ENCODE assay signal across 10 cellular contexts in the genomic region with DNA sequence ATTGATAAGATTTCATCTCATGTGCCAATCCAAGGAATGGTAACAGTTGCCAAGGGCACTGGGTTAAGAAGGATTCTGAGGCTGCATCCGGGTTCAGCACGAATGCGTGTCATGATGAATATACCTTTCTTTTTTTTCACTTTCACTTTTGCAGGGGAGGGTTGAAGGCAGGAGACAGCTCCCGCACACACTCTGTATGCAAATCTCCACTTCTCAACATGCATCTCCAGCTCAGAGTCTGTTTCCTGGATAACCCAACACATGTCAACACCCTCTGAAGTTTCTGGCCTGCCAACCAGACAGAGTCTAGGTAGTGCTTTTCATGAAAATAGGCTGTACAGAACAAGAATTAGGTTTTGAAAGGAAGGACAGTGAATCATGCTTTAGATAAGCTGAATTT. TPM values are rescaled to one million over a fixed set of nuclear protein-coding genes. Genes with fewer than 3 reads are reported as not detected.
DNase-seq lines count a peak whose midpoint lies in the region; ATAC-seq lines count a peak whose summit lies in the region.
"Had no signal": no experiment of that assay in that cellular context is flagged by ENCODE, and none has a peak within 500 bp of the region (broad histone marks: within the 10 kb centered on the region; RNA-seq: fewer than 3 reads in every experiment).

No MANE protein-coding gene starts in this region.

- no peak overlapping the region for H4K91ac ChIP-seq in mesenchymal stem cell (ENCODE audit: low read length)

- H4K8ac ChIP-seq in mesenchymal stem cell (ENCODE audit: low read length) = no peak overlapping the region

- peak; percentile 84 to 94 for ATAC-seq in CD4-positive, CD25-positive, alpha-beta regulatory T cell (ENCODE audit: low read depth in 2 of 2)
- ATAC-seq in GM19372 (IDR thresholded peaks at IDR 0.05; ENCODE audit: low read depth, unreplicated experiment) (peak; percentile 100), HG03095 (IDR thresholded peaks at IDR 0.05; ENCODE audit: unreplicated experiment) (peak; percentile 51)

- H3K36me3 ChIP-seq in CD4-positive, CD25-positive, alpha-beta regulatory T cell (ENCODE audit: control insufficient read depth, insufficient read depth, low read length) = peaks cover 65% of the 10 kb centered on the region
- peaks cover 50 to 86% of the 10 kb centered on the region in 2 experiments for H3K36me3 ChIP-seq in mesenchymal stem cell (ENCODE audit: control insufficient read depth in 1 of 2, insufficient read depth in 2 of 2, low read depth in 1 of 2, low read length in 2 of 2)

- peaks cover 65% of the 10 kb centered on the region for H3K36me3 Mint-ChIP-seq in CD4-positive, CD25-positive, alpha-beta regulatory T cell
- H3K36me3 Mint-ChIP-seq in activated naive CD4-positive, alpha-beta T cell treated with anti-CD3 and anti-CD28 coated beads for 36 hours (ENCODE audit: low read depth) = peaks cover 67% of the 10 kb centered on the region

- peaks cover 12 to 31% (median 18%) of the 10 kb centered on the region in 4 donors for H3K4me1 Mint-ChIP-seq in CD4-positive, CD25-positive, alpha-beta regulatory T cell
- peaks cover 74% of the 10 kb centered on the region for H3K4me1 Mint-ChIP-seq in activated naive CD4-positive, alpha-beta T cell treated with anti-CD3 and anti-CD28 coated beads for 36 hours (ENCODE audit: low read depth)

- peak overlapping the region; percentile 4 to 84 (median 58) for H3K27ac Mint-ChIP-seq in CD4-positive, CD25-positive, alpha-beta regulatory T cell
- peak overlapping the region; percentile 94 for H3K27ac Mint-ChIP-seq in activated naive CD4-positive, alpha-beta T cell treated with anti-CD3 and anti-CD28 coated beads for 36 hours

- H3K9ac ChIP-seq in mesenchymal stem cell (ENCODE audit: low read length) = no peak overlapping the region

- WGBS in mesenchymal stem cell = 98% methylated on average over 4 of the region's 4 CpGs

- H3K79me1 ChIP-seq in mesenchymal stem cell (replicated peaks; ENCODE audit: low read length, poor library complexity, severe bottlenecking) = peaks cover 36% of the 10 kb centered on the region

- H3K4me3 ChIP-seq in CD4-positive, CD25-positive, alpha-beta regulatory T cell (ENCODE audit: low read depth, low read length) = peak overlapping the region; percentile 45
- H3K4me3 ChIP-seq in mesenchymal stem cell (ENCODE audit: insufficient read depth in 1 of 2, low read depth in 1 of 2, low read length in 2 of 2) = no peak overlapping the region
- H3K4me3 ChIP-seq: SJSA1 had no signal

- no peaks in the 10 kb centered on the region for H3K27me3 Mint-ChIP-seq in CD4-positive, CD25-positive, alpha-beta regulatory T cell
- no peaks in the 10 kb centered on the region for H3K27me3 Mint-ChIP-seq in activated naive CD4-positive, alpha-beta T cell treated with anti-CD3 and anti-CD28 coated beads for 36 hours (ENCODE audit: low read depth)

- H3K18ac ChIP-seq in mesenchymal stem cell (ENCODE audit: low read depth in 1 of 2, low read length in 2 of 2) = no peak overlapping the region

- no peaks in the 10 kb centered on the region for H3K9me3 Mint-ChIP-seq in CD4-positive, CD25-positive, alpha-beta regulatory T cell
- no peaks in the 10 kb centered on the region for H3K9me3 Mint-ChIP-seq in activated naive CD4-positive, alpha-beta T cell treated with anti-CD3 and anti-CD28 coated beads for 36 hours

- H3K4me2 ChIP-seq in mesenchymal stem cell (ENCODE audit: low read length, poor library complexity, severe bottlenecking) = no peak overlapping the region

- no peak overlapping the region for H3K23ac ChIP-seq in mesenchymal stem cell (ENCODE audit: low read length in 2 of 2)

- H3K27me3 ChIP-seq in CD4-positive, CD25-positive, alpha-beta regulatory T cell (ENCODE audit: control insufficient read depth, insufficient read depth, low read length) = no peaks in the 10 kb centered on the region
- no peaks in the 10 kb centered on the region for H3K27me3 ChIP-seq in mesenchymal stem cell (ENCODE audit: control insufficient read depth in 1 of 2, insufficient read depth in 1 of 2, low read length in 2 of 2)
- H3K27me3 ChIP-seq: SJSA1 had no signal

- H2BK120ac ChIP-seq in mesenchymal stem cell (ENCODE audit: low read depth, low read length) = no peak overlapping the region

- no peak overlapping the region for H2BK15ac ChIP-seq in mesenchymal stem cell (ENCODE audit: low read depth, poor library complexity, severe bottlenecking)

- H3K4ac ChIP-seq in mesenchymal stem cell (ENCODE audit: low read depth in 1 of 2, low read length in 2 of 2) = no peak overlapping the region

- no peak overlapping the region for H3K27ac ChIP-seq in CD4-positive, CD25-positive, alpha-beta regulatory T cell (ENCODE audit: insufficient read depth, low read length, poor library complexity, severe bottlenecking)
- H3K27ac ChIP-seq in mesenchymal stem cell (ENCODE audit: low read length, poor library complexity, severe bottlenecking) = no peak overlapping the region
- H3K27ac ChIP-seq: SJSA1 had no signal

- no peak overlapping the region for H2BK5ac ChIP-seq in mesenchymal stem cell (ENCODE audit: low read depth, low read length, poor library complexity, severe bottlenecking)

- CTCF ChIA-PET in activated naive CD4-positive, alpha-beta T cell treated with anti-CD3 and anti-CD28 coated beads for 36 hours (lab: Charles Lee) = interaction anchor here (1.7 to 3.9 kb wide), 2 partner anchors 20 to 22 kb away, joined by 5 to 28 read pairs; partner anchors contain the start of gene B4GALT4

- peak overlapping the region in 1 of 4 donors; percentile 35 for H3K4me3 Mint-ChIP-seq in CD4-positive, CD25-positive, alpha-beta regulatory T cell
- H3K4me3 Mint-ChIP-seq in activated naive CD4-positive, alpha-beta T cell treated with anti-CD3 and anti-CD28 coated beads for 36 hours = peak overlapping the region; percentile 63

- no peak overlapping the region for H2AK5ac ChIP-seq in mesenchymal stem cell (ENCODE audit: low read length, severe bottlenecking)

- intact Hi-C loops in activated naive CD4-positive, alpha-beta T cell treated with anti-CD3 and anti-CD28 coated beads for 36 hours (cut with micrococcal nuclease) = loop anchor here (1.0 to 2.0 kb wide), 11 partner anchors 9 to 1378 kb away; partner anchors contain the start of genes ARHGAP31, B4GALT4, COX17 and NDUFB4

- no peak overlapping the region for H3K14ac ChIP-seq in mesenchymal stem cell (ENCODE audit: low read length in 2 of 2)

- H3K9me3 ChIP-seq in CD4-positive, CD25-positive, alpha-beta regulatory T cell (ENCODE audit: control insufficient read depth in 2 of 2, low read length in 2 of 2) = no peaks in the 10 kb centered on the region
- no peaks in the 10 kb centered on the region for H3K9me3 ChIP-seq in mesenchymal stem cell (ENCODE audit: control insufficient read depth, low read length)
- H3K9me3 ChIP-seq: SJSA1 had no signal

- H3K4me1 ChIP-seq in CD4-positive, CD25-positive, alpha-beta regulatory T cell (ENCODE audit: control insufficient read depth, insufficient read depth, low read length, poor library complexity, severe bottlenecking) = peaks cover 6% of the 10 kb centered on the region
- H3K4me1 ChIP-seq in mesenchymal stem cell (ENCODE audit: control insufficient read depth, insufficient read depth, low read depth, low read length) = peaks cover 2% of the 10 kb centered on the region
- H3K4me1 ChIP-seq: SJSA1 had no signal

- H2BK12ac ChIP-seq in mesenchymal stem cell (ENCODE audit: low read length in 2 of 2) = no peak overlapping the region

- H2AFZ ChIP-seq in mesenchymal stem cell (ENCODE audit: low read depth, low read length) = no peak overlapping the region

- peak in 1 of 3 donors; percentile 84 for DNase-seq in CD4-positive, CD25-positive, alpha-beta regulatory T cell
- DNase-seq in activated naive CD4-positive, alpha-beta T cell treated with anti-CD3 and anti-CD28 coated beads for 36 hours = peak; percentile 78
- DNase-seq in AG20443 (ENCODE audit: low spot score) (no peak), cerebellum (ENCODE audit: low spot score) (no peak), NCI-H69 (lab: John Stamatoyannopoulos, UW) (no peak), mesenchymal stem cell (no peak)

RNA-seq across cellular contexts. Expression of gene B4GALT4, which starts 21.6 kb away (rescaled TPM):
- total RNA-seq in CD4-positive, CD25-positive, alpha-beta regulatory T cell = 13.1 TPM
- polyA plus RNA-seq in CD4-positive, CD25-positive, alpha-beta regulatory T cell = 1 to 10 TPM; 6.4 to 8.0 (median 7.3) TPM
- total RNA-seq in activated naive CD4-positive, alpha-beta T cell treated with anti-CD3 and anti-CD28 coated beads for 36 hours = 10 to 100 TPM; 22.0 to 22.8 TPM
- total RNA-seq in cerebellum = 7.9 TPM
- 27.2 TPM for polyA plus RNA-seq in mesenchymal stem cell (2013, experiment 1 of 2)
- 27.4 TPM for polyA plus RNA-seq in mesenchymal stem cell (2013, experiment 2 of 2)

RNA-seq across cellular contexts. Expression of gene UPK1B, which starts 45.7 kb away (rescaled TPM):
- not detected for total RNA-seq in CD4-positive, CD25-positive, alpha-beta regulatory T cell
- not detected for polyA plus RNA-seq in CD4-positive, CD25-positive, alpha-beta regulatory T cell
- under 1 TPM in 1 of 2 experiments, not detected in 1; 0.21 TPM for total RNA-seq in activated naive CD4-positive, alpha-beta T cell treated with anti-CD3 and anti-CD28 coated beads for 36 hours
- not detected for total RNA-seq in cerebellum
- polyA plus RNA-seq in mesenchymal stem cell (2013, experiment 1 of 2) = not detected
- not detected for polyA plus RNA-seq in mesenchymal stem cell (2013, experiment 2 of 2)
- polyA plus RNA-seq: BJ had no signal
